Comparison of ENCODE assay signal across 34 cellular contexts in the genomic region with DNA sequence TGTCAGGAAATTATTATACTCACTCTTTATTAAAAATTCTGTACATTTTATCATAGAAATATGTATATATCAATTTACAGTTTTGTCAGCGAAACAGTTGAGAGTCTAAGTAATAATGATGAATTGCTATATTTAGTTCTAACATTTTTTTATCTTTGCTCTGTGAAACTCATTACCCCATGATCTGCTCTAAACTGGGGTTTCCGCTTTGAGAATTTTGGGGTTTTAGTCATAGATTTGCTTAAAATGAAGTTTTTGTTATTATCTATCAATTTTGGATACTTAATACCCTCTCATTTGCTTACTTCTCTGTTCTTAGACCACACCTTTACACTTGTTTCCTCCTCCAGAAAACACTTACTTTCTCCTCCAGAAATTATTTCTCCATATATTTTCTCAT.
"Had no signal": no experiment of that assay in that cellular context is flagged by ENCODE, and none has a peak within 500 bp of the region (broad histone marks: within the 10 kb centered on the region; RNA-seq: fewer than 3 reads in every experiment).

No MANE protein-coding gene starts in this region.

- H3K9me3 Mint-ChIP-seq: activated B cell treated with CpG ODN at 0.5 μM for 24 hours; activated CD4-positive, alpha-beta T cell treated with anti-CD3 and anti-CD28 coated beads, Interleukin-2, amount 10 ng/mL, durations not matched to agents 24 days and 14 days had no signal

- H3K36me3 Mint-ChIP-seq: activated CD4-positive, alpha-beta memory T cell treated with anti-CD3 and anti-CD28 coated beads for 36 hours; activated naive CD4-positive, alpha-beta T cell treated with anti-CD3 and anti-CD28 coated beads, Interleukin-2, amount 50 U/mL, for 72 hours; activated naive CD8-positive, alpha-beta T cell treated with anti-CD3 and anti-CD28 coated beads for 36 hours had no signal

- DNase-seq: activated B cell treated with CpG ODN at 0.5 μM for 24 hours; activated CD4-positive, alpha-beta memory T cell treated with anti-CD3 and anti-CD28 coated beads for 36 hours; activated CD4-positive, alpha-beta T cell treated with anti-CD3 and anti-CD28 coated beads for 4 hours; activated CD4-positive, alpha-beta T cell treated with anti-CD3 and anti-CD28 coated beads, Interleukin-2, amount 10 ng/mL, durations not matched to agents 24 days and 14 days; activated CD4-positive, alpha-beta T cell treated with anti-CD3 and anti-CD28 coated beads, Interleukin-2, amount 50 U/mL, for 1 hour; activated CD4-positive, alpha-beta T cell treated with anti-CD3 and anti-CD28 coated beads, Interleukin-2, amount 50 U/mL, for 4 hours; activated CD4-positive, CD25-positive, alpha-beta regulatory T cell treated with anti-CD3 and anti-CD28 coated beads, Interleukin-2, amount 50 U/mL, for 72 hours; activated CD8-positive, alpha-beta memory T cell treated with anti-CD3 and anti-CD28 coated beads, Interleukin-2, amount 50 U/mL, for 4 hours; activated CD8-positive, alpha-beta T cell treated with anti-CD3 and anti-CD28 coated beads for 36 hours; activated effector memory CD4-positive, alpha-beta T cell treated with anti-CD3 and anti-CD28 coated beads, Interleukin-2, amount 50 U/mL, for 16 hours; activated gamma-delta T cell treated with Interleukin-2 at 50 U/mL for 16 hours; activated naive CD4-positive, alpha-beta T cell; activated naive CD4-positive, alpha-beta T cell treated with anti-CD3 and anti-CD28 coated beads for 36 hours; activated naive CD4-positive, alpha-beta T cell treated with anti-CD3 and anti-CD28 coated beads, Interleukin-2, amount 50 U/mL, for 16 hours; activated naive CD8-positive, alpha-beta T cell treated with anti-CD3 and anti-CD28 coated beads for 36 hours; activated T-cell treated with anti-CD3 and anti-CD28 coated beads for 4 hours; activated T-cell treated with anti-CD3 and anti-CD28 coated beads, Interleukin-2, amount 50 U/mL, for 1 hour; activated T-cell treated with anti-CD3 and anti-CD28 coated beads, Interleukin-2, amount 50 U/mL, for 4 hours; activated T-cell treated with anti-CD3 and anti-CD28 coated beads, Interleukin-2, amount 50 U/mL, for 72 hours; adrenal gland; amniotic stem cell; aorta; body of pancreas; brain microvascular endothelial cell; central memory CD4-positive, alpha-beta T cell; T-helper 2 cell; T-helper 9 cell had no signal

- H3K27ac ChIP-seq: adrenal gland, body of pancreas, brain microvascular endothelial cell, breast epithelium, VCaP had no signal

- H3K27ac Mint-ChIP-seq: activated B cell treated with CpG ODN at 0.5 μM for 24 hours; activated CD4-positive, alpha-beta memory T cell treated with anti-CD3 and anti-CD28 coated beads for 36 hours; activated CD4-positive, alpha-beta T cell treated with anti-CD3 and anti-CD28 coated beads, Interleukin-2, amount 10 ng/mL, durations not matched to agents 24 days and 14 days; activated CD8-positive, alpha-beta T cell treated with anti-CD3 and anti-CD28 coated beads for 36 hours; activated naive CD4-positive, alpha-beta T cell treated with anti-CD3 and anti-CD28 coated beads for 36 hours; activated naive CD4-positive, alpha-beta T cell treated with anti-CD3 and anti-CD28 coated beads, Interleukin-2, amount 50 U/mL, for 72 hours; activated naive CD8-positive, alpha-beta T cell treated with anti-CD3 and anti-CD28 coated beads for 36 hours; activated T-cell treated with anti-CD3 and anti-CD28 coated beads, Interleukin-2, amount 50 U/mL, for 72 hours; activated T-helper 1 cell treated with anti-CD3 and anti-CD28 coated beads, Interleukin-12 subunit alpha, Interleukin-12 subunit beta, Interleukin-2, Interleukin-4 antibody, amounts not matched to agents 30 ng/mL and 10 ng/mL and 1 ng/mL, durations not matched to agents 14 hours and 24 hours and 36 hours; activated T-helper 17 cell treated with anti-CD3 and anti-CD28 coated beads, Interleukin-2, amount 50 U/mL, for 72 hours; T-helper 1 cell treated with Interleukin-12 subunit alpha and Interleukin-12 subunit beta and Interleukin-4 antibody, amounts not matched to agents 30 μg/mL and 1 μg/mL, for 36 hours; T-helper 2 cell treated with Interferon-gamma antibody and Interleukin-4, amounts not matched to agents 5 μg/mL and 100 μg/mL, for 36 hours had no signal

- H3K4me3 ChIP-seq: adrenal gland, body of pancreas, breast epithelium had no signal

- H3K4me1 Mint-ChIP-seq: activated B cell treated with CpG ODN at 0.5 μM for 24 hours; activated CD4-positive, alpha-beta T cell treated with anti-CD3 and anti-CD28 coated beads, Interleukin-2, amount 10 ng/mL, durations not matched to agents 24 days and 14 days; activated naive CD8-positive, alpha-beta T cell treated with anti-CD3 and anti-CD28 coated beads for 36 hours; activated T-helper 17 cell treated with anti-CD3 and anti-CD28 coated beads, Interleukin-2, amount 50 U/mL, for 72 hours had no signal

- H3K9me3 ChIP-seq: adrenal gland, body of pancreas, breast epithelium had no signal

- H3K36me3 ChIP-seq: adrenal gland, brain microvascular endothelial cell, breast epithelium had no signal

- H3K4me1 ChIP-seq: adrenal gland, body of pancreas, breast epithelium had no signal

- H3K4me3 Mint-ChIP-seq: activated B cell treated with CpG ODN at 0.5 μM for 24 hours; activated CD4-positive, alpha-beta memory T cell treated with anti-CD3 and anti-CD28 coated beads for 36 hours; activated CD4-positive, alpha-beta T cell treated with anti-CD3 and anti-CD28 coated beads, Interleukin-2, amount 10 ng/mL, durations not matched to agents 24 days and 14 days; activated CD8-positive, alpha-beta T cell treated with anti-CD3 and anti-CD28 coated beads for 36 hours; activated naive CD4-positive, alpha-beta T cell treated with anti-CD3 and anti-CD28 coated beads for 36 hours; activated naive CD8-positive, alpha-beta T cell treated with anti-CD3 and anti-CD28 coated beads for 36 hours; activated T-cell treated with anti-CD3 and anti-CD28 coated beads, Interleukin-2, amount 50 U/mL, for 4 hours; activated T-cell treated with anti-CD3 and anti-CD28 coated beads, Interleukin-2, amount 50 U/mL, for 72 hours; activated T-helper 1 cell treated with anti-CD3 and anti-CD28 coated beads, Interleukin-12 subunit alpha, Interleukin-12 subunit beta, Interleukin-2, Interleukin-4 antibody, amounts not matched to agents 30 ng/mL and 10 ng/mL and 1 ng/mL, durations not matched to agents 14 hours and 24 hours and 36 hours; activated T-helper 17 cell treated with anti-CD3 and anti-CD28 coated beads, Interleukin-2, amount 50 U/mL, for 72 hours; T-helper 1 cell treated with Interleukin-12 subunit alpha and Interleukin-12 subunit beta and Interleukin-4 antibody, amounts not matched to agents 30 μg/mL and 1 μg/mL, for 36 hours; T-helper 2 cell treated with Interferon-gamma antibody and Interleukin-4, amounts not matched to agents 5 μg/mL and 100 μg/mL, for 36 hours had no signal

- ATAC-seq: activated CD8-positive, alpha-beta T cell treated with anti-CD3 and anti-CD28 coated beads for 36 hours; activated naive CD4-positive, alpha-beta T cell treated with anti-CD3 and anti-CD28 coated beads, Interleukin-2, amount 50 U/mL, for 72 hours; activated T-cell treated with anti-CD3 and anti-CD28 coated beads, Interleukin-2, amount 50 U/mL, for 4 hours; activated T-cell treated with anti-CD3 and anti-CD28 coated beads, Interleukin-2, amount 50 U/mL, for 72 hours; activated T-helper 17 cell treated with anti-CD3 and anti-CD28 coated beads, Interleukin-2, amount 50 U/mL, for 72 hours; body of pancreas had no signal

- H3K27me3 ChIP-seq: adrenal gland, body of pancreas, brain microvascular endothelial cell, breast epithelium had no signal

- H3K27me3 Mint-ChIP-seq: activated B cell treated with CpG ODN at 0.5 μM for 24 hours; activated CD4-positive, alpha-beta memory T cell treated with anti-CD3 and anti-CD28 coated beads for 36 hours; activated CD4-positive, alpha-beta T cell treated with anti-CD3 and anti-CD28 coated beads, Interleukin-2, amount 10 ng/mL, durations not matched to agents 24 days and 14 days; activated CD8-positive, alpha-beta T cell treated with anti-CD3 and anti-CD28 coated beads for 36 hours; activated naive CD8-positive, alpha-beta T cell treated with anti-CD3 and anti-CD28 coated beads for 36 hours; activated T-helper 17 cell treated with anti-CD3 and anti-CD28 coated beads, Interleukin-2, amount 50 U/mL, for 72 hours had no signal
